In genomic region chrX:138128025-138128671, GRCh38 we compare ENCODE assay signal across 8 cellular contexts.
DNase-seq lines count a peak whose midpoint lies in the region; ATAC-seq and TF ChIP-seq lines count a peak whose summit lies in the region.

No MANE protein-coding gene starts in this region.

- no peaks in the 10 kb centered on the region for H3K36me3 Mint-ChIP-seq in nephron (ENCODE audit: low read depth)

- ATAC-seq in GM18873 (IDR thresholded peaks at IDR 0.05; ENCODE audit: low FRiP score, unreplicated experiment) (peak; percentile 81), HG03025 (IDR thresholded peaks at IDR 0.05; ENCODE audit: low FRiP score, unreplicated experiment) (peak; percentile 93)

- H3K4me1 Mint-ChIP-seq in nephron, result peaks cover 11% of the 10 kb centered on the region

- H3K9me3 Mint-ChIP-seq in nephron, result no peaks in the 10 kb centered on the region

- H3K4me3 Mint-ChIP-seq in nephron, result no peak overlapping the region

- DNase-seq in NCI-H1417 (lab: John Stamatoyannopoulos, UW), result peak; percentile 0 to 71 (median 24)
- DNase-seq in NCI-H1417 treated with DMSO at 0.1 percent for 48 hours (lab: John Stamatoyannopoulos, UW), result no peak
- DNase-seq in NCI-H69 (lab: John Stamatoyannopoulos, UW), result peak; percentile 21
- peak; percentile 34 for DNase-seq in choroid plexus epithelial cell (ENCODE audit: low read depth)
- no peak for DNase-seq in cortex of kidney (lab: John Stamatoyannopoulos, UW)

- no peak overlapping the region for H3K27ac Mint-ChIP-seq in nephron

- no peak overlapping the region for H3K4me3 ChIP-seq in choroid plexus epithelial cell (ENCODE audit: low read depth, low read length)

- TF ChIP-seq CTCF in choroid plexus epithelial cell (conservative IDR thresholded peaks at IDR 0.05; ENCODE audit: low read depth, low read length), result peak; percentile 53
- peak; percentile 56 to 63 (median 63) for TF ChIP-seq CTCF in nephron (IDR thresholded peaks at IDR 0.05; ENCODE audit: unreplicated experiment in 3 of 3)

- H3K27me3 Mint-ChIP-seq in nephron (ENCODE audit: low read depth), result peaks cover 5% of the 10 kb centered on the region

Comparison
In these comparisons a context has a peak if more than half of its experiments do, and no peak if none do; other contexts are left out.
1. DNase-seq: peak in NCI-H1417 (3 of 3), NCI-H69 (single experiment) and choroid plexus epithelial cell (single experiment); none in NCI-H1417 treated with DMSO at 0.1 percent for 48 hours (single experiment) and cortex of kidney (single experiment).